ENCODE assay signal across 7 cellular contexts in the genomic region with DNA sequence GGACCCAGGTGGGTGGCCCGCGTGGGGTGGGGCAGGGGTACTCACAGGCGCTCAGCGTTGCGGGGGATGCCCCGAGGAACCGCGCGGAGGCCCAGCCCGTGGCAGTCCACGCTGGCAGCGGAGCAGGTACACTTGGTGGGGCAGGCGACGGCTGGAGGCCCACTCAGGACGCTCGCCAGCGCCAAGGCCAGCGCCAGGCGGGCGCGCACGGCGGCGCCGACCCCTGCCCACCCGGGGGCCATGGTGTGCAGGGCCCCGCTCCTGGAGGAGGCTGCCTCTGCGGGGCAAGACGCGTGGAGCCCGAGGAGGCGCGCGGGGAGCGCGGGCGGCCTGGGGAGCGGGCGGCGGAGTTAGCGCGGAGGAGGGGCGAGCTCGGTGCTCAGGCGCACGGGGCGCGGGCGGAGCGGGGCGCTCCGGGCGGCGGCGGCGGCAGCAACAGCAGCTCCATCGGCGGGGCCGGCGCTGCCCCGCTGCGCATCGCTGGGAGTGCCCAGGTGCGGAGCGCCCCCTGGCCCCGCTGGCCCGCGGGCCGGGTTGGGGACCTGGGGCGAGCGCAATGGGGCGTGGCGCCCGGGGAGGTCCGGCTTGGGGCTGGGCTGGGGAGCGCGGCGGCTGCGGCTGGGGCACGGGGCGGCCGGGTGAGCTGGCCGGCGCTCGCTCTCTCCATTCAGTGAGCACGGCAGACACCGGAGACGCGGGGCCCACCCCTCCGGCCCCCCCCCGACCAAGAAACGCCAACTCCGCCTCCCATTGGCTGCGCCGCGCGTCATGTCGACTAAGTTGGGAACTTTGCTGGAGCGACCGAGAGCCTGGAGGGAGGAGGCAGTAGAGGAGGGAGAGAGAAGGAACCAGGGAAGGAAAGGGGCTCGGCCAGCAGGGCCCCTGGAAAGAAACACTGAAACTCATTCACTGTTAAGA. TPM values are rescaled to one million over a fixed set of nuclear protein-coding genes. Genes with fewer than 3 reads are reported as not detected.
A peak's percentile ranks its signal among the peaks of the same experiment; 100 is the strongest.
DNase-seq lines count a peak whose midpoint lies in the region; FAIRE-seq and TF ChIP-seq lines count a peak whose summit lies in the region.

A gene (minus strand): TSS at position 672 of the 918 bp plus-strand sequence. CDS start 430 bp downstream, at position 242.

- H3K4me3 ChIP-seq in iPS-18c (ENCODE audit: insufficient read depth, low read depth, low read length): peak within 1 kb of the TSS; percentile 61
- H3K4me3 ChIP-seq in stomach: peak within 1 kb of the TSS; percentile 54 to 57 (median 54)

- H3K27me3 Mint-ChIP-seq in MCF 10A (ENCODE audit: insufficient read depth, unreplicated experiment): no peaks in the 10 kb centered on the region
- peaks cover 52% of the 10 kb centered on the region for H3K27me3 Mint-ChIP-seq in activated CD4-positive, alpha-beta memory T cell treated with anti-CD3 and anti-CD28 coated beads for 36 hours

- peak within 1 kb of the TSS; percentile 22 to 74 (median 65) for H3K27ac ChIP-seq in stomach

- H3K36me3 Mint-ChIP-seq in MCF 10A (ENCODE audit: insufficient read depth, unreplicated experiment): no peaks in the 10 kb centered on the region
- no peaks in the 10 kb centered on the region for H3K36me3 Mint-ChIP-seq in activated CD4-positive, alpha-beta memory T cell treated with anti-CD3 and anti-CD28 coated beads for 36 hours

- H3K4me1 ChIP-seq in stomach: peaks cover 7 to 58% (median 33%) of the 10 kb centered on the region in 4 donors

- H3K9me3 ChIP-seq in iPS-18c (ENCODE audit: control insufficient read depth, insufficient read depth, low read length) (no peaks in the 10 kb centered on the region), stomach (no peaks in the 10 kb centered on the region)

- DNase-seq in HTR-8/SVneo (ENCODE audit: insufficient read length, low spot score): peak; percentile 81
- DNase-seq in MCF 10A (ENCODE audit: unreplicated experiment): peak; percentile 69
- peak; percentile 67 for DNase-seq in stomach
- no peak for DNase-seq in activated CD4-positive, alpha-beta memory T cell treated with anti-CD3 and anti-CD28 coated beads for 36 hours
- DNase-seq in GM19238 (ENCODE audit: insufficient read length, low spot score): no peak
- DNase-seq in NCI-H524 treated with DMSO at 0.1 percent for 48 hours (lab: John Stamatoyannopoulos, UW): no peak

- peaks cover 17% of the 10 kb centered on the region for H3K4me1 Mint-ChIP-seq in MCF 10A (ENCODE audit: insufficient read depth, unreplicated experiment)
- peaks cover 14% of the 10 kb centered on the region for H3K4me1 Mint-ChIP-seq in activated CD4-positive, alpha-beta memory T cell treated with anti-CD3 and anti-CD28 coated beads for 36 hours (ENCODE audit: low read depth)

- H3K9me3 Mint-ChIP-seq in MCF 10A (ENCODE audit: unreplicated experiment): no peaks in the 10 kb centered on the region
- H3K9me3 Mint-ChIP-seq in activated CD4-positive, alpha-beta memory T cell treated with anti-CD3 and anti-CD28 coated beads for 36 hours: no peaks in the 10 kb centered on the region

- H3K36me3 ChIP-seq in stomach: no peaks in the 10 kb centered on the region

- TF ChIP-seq POLR2A in stomach (IDR thresholded peaks at IDR 0.05): no peak

- TF ChIP-seq CTCF in MCF 10A (IDR thresholded peaks at IDR 0.05; ENCODE audit: unreplicated experiment): no peak
- peak in 1 of 7 experiments; percentile 6 for TF ChIP-seq CTCF in stomach (IDR thresholded peaks at IDR 0.05)

- CTCF ChIA-PET in MCF 10A (lab: Yijun Ruan, JAX): interaction anchor here (0.6 to 5.2 kb wide), 26 partner anchors 8 to 726 kb away, joined by 3 to 57 read pairs (median 3); no protein-coding TSS in a partner anchor
- CTCF ChIA-PET in activated CD4-positive, alpha-beta memory T cell treated with anti-CD3 and anti-CD28 coated beads for 36 hours (lab: Charles Lee): interaction anchor here (1.1 kb wide), 1 partner anchor 313 kb away, joined by 3 read pairs; no protein-coding TSS in a partner anchor

- peak; percentile 44 for FAIRE-seq in HTR-8/SVneo (lab: Jason Lieb, UNC)

- BruUV-seq in MCF 10A (replicated peaks; lab: Mats Ljungman, UMichigan): no TSS peak

- H3K4me3 Mint-ChIP-seq in MCF 10A (ENCODE audit: unreplicated experiment): peak within 1 kb of the TSS; percentile 74
- H3K4me3 Mint-ChIP-seq in activated CD4-positive, alpha-beta memory T cell treated with anti-CD3 and anti-CD28 coated beads for 36 hours: no peak within 1 kb of the TSS

- H3K27me3 ChIP-seq in stomach: peaks cover 0 to 65% (median 12%) of the 10 kb centered on the region in 3 donors

- intact Hi-C loops in MCF 10A (cut with micrococcal nuclease): loop anchor here (5.0 kb wide), 1 partner anchor 828 kb away; no protein-coding TSS in a partner anchor
- intact Hi-C loops in stomach (cut with DNase I; ENCODE audit: low total_unique reads): loop anchor here (5.0 to 10.0 kb wide), 2 partner anchors 313 to 616 kb away; no protein-coding TSS in a partner anchor
- intact Hi-C loops in activated CD4-positive, alpha-beta memory T cell treated with anti-CD3 and anti-CD28 coated beads for 36 hours (cut with micrococcal nuclease): no loop called here

- no peak within 1 kb of the TSS for H3K27ac Mint-ChIP-seq in MCF 10A (ENCODE audit: low read depth, unreplicated experiment)
- no peak within 1 kb of the TSS for H3K27ac Mint-ChIP-seq in activated CD4-positive, alpha-beta memory T cell treated with anti-CD3 and anti-CD28 coated beads for 36 hours

- 0 to 3% (median 2%) methylated on average over 9 to 101 of the region's 101 CpGs for WGBS in stomach, 5 donors

- POLR2A ChIA-PET in MCF 10A (lab: Yijun Ruan, JAX): interaction anchor here (0.7 to 1.1 kb wide), 2 partner anchors 34 to 136 kb away, joined by 3 read pairs; no protein-coding TSS in a partner anchor
- POLR2A ChIA-PET in activated CD4-positive, alpha-beta memory T cell treated with anti-CD3 and anti-CD28 coated beads for 36 hours (lab: Charles Lee): no interaction called here

- no peak for TF ChIP-seq EP300 in stomach (IDR thresholded peaks at IDR 0.05)

RNA-seq across cellular contexts. Expression of the gene that starts here (rescaled TPM):
- total RNA-seq in MCF 10A (2022) (0.34 and 0.89 TPM in 2 replicates), stomach (10 to 100 TPM in 4 of 5 donors, 1 to 10 TPM in 1; 3.2 to 24.5 (median 14.3) TPM)
- 1 to 10 TPM; 1.2 to 1.7 (median 1.6) TPM for polyA plus RNA-seq in stomach
- 1 to 10 TPM; 1.8 to 2.1 TPM for total RNA-seq in activated CD4-positive, alpha-beta memory T cell treated with anti-CD3 and anti-CD28 coated beads for 36 hours

Comparison
In these comparisons a context has a peak if more than half of its experiments do, and no peak if none do; other contexts are left out.
1. Peak in DNase-seq in MCF 10A; RNA of the gene not detected or under 1 TPM.
2. DNase-seq: peak in HTR-8/SVneo (single experiment) and stomach (single experiment); none in activated CD4-positive, alpha-beta memory T cell treated with anti-CD3 and anti-CD28 coated beads for 36 hours (single experiment), GM19238 (single experiment) and NCI-H524 treated with DMSO at 0.1 percent for 48 hours (single experiment).